ENCODE assay signal across 21 cellular contexts in the genomic region with DNA sequence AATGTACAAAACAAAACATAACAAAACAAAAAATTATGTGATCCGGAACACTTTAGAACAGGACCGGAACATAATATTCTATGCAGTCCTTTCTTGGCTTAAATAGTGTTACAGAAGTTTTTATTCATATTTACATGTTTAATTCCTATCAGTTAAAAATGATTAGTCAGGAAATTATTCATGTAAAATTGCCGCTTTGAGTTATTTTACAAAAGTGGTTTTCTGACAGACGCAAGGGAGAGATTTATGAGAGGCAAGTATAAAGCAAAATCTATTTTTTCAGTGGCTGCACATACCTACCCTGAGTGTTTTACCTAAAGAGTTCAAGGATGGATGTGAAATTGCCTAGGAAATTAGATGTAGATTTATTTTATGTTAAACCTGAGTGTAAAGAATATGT.
DNase-seq lines count a peak whose midpoint lies in the region; ATAC-seq, FAIRE-seq and TF ChIP-seq lines count a peak whose summit lies in the region.
"Had no signal": no experiment of that assay in that cellular context is flagged by ENCODE, and none has a peak within 500 bp of the region (broad histone marks: within the 10 kb centered on the region; RNA-seq: fewer than 3 reads in every experiment).

No MANE protein-coding gene starts in this region.

- H3F3A ChIP-seq in neural progenitor cell (ENCODE audit: low read depth), result no peaks in the 10 kb centered on the region

- TF ChIP-seq CTCF in A549 (IDR thresholded peaks at IDR 0.05), result no peak
- TF ChIP-seq CTCF in astrocyte (IDR thresholded peaks at IDR 0.05; ENCODE audit: insufficient read depth, low read depth, low read length), result no peak
- TF ChIP-seq CTCF in neural progenitor cell (IDR thresholded peaks at IDR 0.05), result no peak
- no peak for TF ChIP-seq CTCF in glutamatergic neuron (IDR thresholded peaks at IDR 0.05; ENCODE audit: partially characterized antibody, unreplicated experiment)

- ATAC-seq in A549, result no peak
- ATAC-seq: CD8-positive, alpha-beta T cell had no signal

- H3K27me3 Mint-ChIP-seq in astrocyte (ENCODE audit: low read depth, unreplicated experiment) (no peaks in the 10 kb centered on the region), neural progenitor cell (ENCODE audit: insufficient read depth, low read depth) (no peaks in the 10 kb centered on the region), glutamatergic neuron (ENCODE audit: unreplicated experiment) (peaks cover 2% of the 10 kb centered on the region)
- H3K27me3 Mint-ChIP-seq: B cell; CD4-positive, alpha-beta T cell had no signal

- WGBS in A549 (ENCODE audit: missing lambda C conversion rate), result 54% methylated on average over 4 of the region's 4 CpGs

- DNase-seq in A549 (ENCODE audit: low read depth in 1 of 2, low spot score in 1 of 2), result no peak
- no peak for DNase-seq in HEK293T (ENCODE audit: extremely low spot score)
- no peak for DNase-seq in astrocyte (ENCODE audit: low read depth)
- no peak for DNase-seq in T1000 (lab: John Stamatoyannopoulos, UW)
- DNase-seq in neural progenitor cell (ENCODE audit: low spot score), result no peak
- DNase-seq in glutamatergic neuron, result no peak
- DNase-seq: 8988T; AML-193; Caco-2; Calu3; CD4-positive, alpha-beta T cell; CD8-positive, alpha-beta T cell; DMS79 treated with DMSO at 0.1 percent for 48 hours; GF-D8 had no signal

- H3K27me3 ChIP-seq in astrocyte (ENCODE audit: insufficient read depth, low read length), result no peaks in the 10 kb centered on the region
- H3K27me3 ChIP-seq in neural progenitor cell, result no peaks in the 10 kb centered on the region
- H3K27me3 ChIP-seq: BLaER1 treated with 17β-estradiol and CSF1 and Interleukin-3, amounts not matched to agents 10 nM and 100 nM had no signal

- no peak for FAIRE-seq in A549 (lab: Jason Lieb, UNC)
- peak; percentile 23 for FAIRE-seq in astrocyte (lab: Jason Lieb, UNC)
- FAIRE-seq: A204.1, D721Med, GM12891, GM19239 had no signal

- H3K36me3 ChIP-seq in astrocyte (ENCODE audit: insufficient read depth, low read length) (no peaks in the 10 kb centered on the region), neural progenitor cell (no peaks in the 10 kb centered on the region)
- H3K36me3 ChIP-seq: BLaER1 treated with 17β-estradiol and CSF1 and Interleukin-3, amounts not matched to agents 10 nM and 100 nM had no signal

- H3K79me2 ChIP-seq in astrocyte (ENCODE audit: insufficient read depth, low read length) (no peaks in the 10 kb centered on the region), neural progenitor cell (ENCODE audit: low read depth) (no peaks in the 10 kb centered on the region)

- H3K27ac Mint-ChIP-seq in astrocyte (ENCODE audit: unreplicated experiment) (no peak overlapping the region), neural progenitor cell (no peak overlapping the region), glutamatergic neuron (ENCODE audit: unreplicated experiment) (no peak overlapping the region)
- H3K27ac Mint-ChIP-seq: B cell; CD4-positive, alpha-beta T cell; CD8-positive, alpha-beta T cell had no signal

- H3K4me3 Mint-ChIP-seq in astrocyte (ENCODE audit: unreplicated experiment), result no peak overlapping the region
- no peak overlapping the region for H3K4me3 Mint-ChIP-seq in neural progenitor cell
- no peak overlapping the region for H3K4me3 Mint-ChIP-seq in glutamatergic neuron (ENCODE audit: unreplicated experiment)
- H3K4me3 Mint-ChIP-seq: B cell; CD4-positive, alpha-beta T cell; CD8-positive, alpha-beta T cell had no signal

- no peak overlapping the region for H2AFZ ChIP-seq in astrocyte (ENCODE audit: low read depth, low read length)
- no peak overlapping the region for H2AFZ ChIP-seq in neural progenitor cell (replicated peaks)

- H3K9me3 Mint-ChIP-seq in astrocyte (ENCODE audit: unreplicated experiment) (no peaks in the 10 kb centered on the region), neural progenitor cell (no peaks in the 10 kb centered on the region), glutamatergic neuron (ENCODE audit: unreplicated experiment) (no peaks in the 10 kb centered on the region)
- H3K9me3 Mint-ChIP-seq: CD4-positive, alpha-beta T cell; CD8-positive, alpha-beta T cell had no signal

- no peak overlapping the region for H3K9ac ChIP-seq in astrocyte (ENCODE audit: low read length)
- H3K9ac ChIP-seq in neural progenitor cell, result no peak overlapping the region
- H3K9ac ChIP-seq: BLaER1 treated with 17β-estradiol and CSF1 and Interleukin-3, amounts not matched to agents 10 nM and 100 nM had no signal

- H3K4me2 ChIP-seq in A549 (no peak overlapping the region), astrocyte (ENCODE audit: low read length) (no peak overlapping the region), neural progenitor cell (no peak overlapping the region)
- H3K4me2 ChIP-seq: BLaER1 treated with 17β-estradiol and CSF1 and Interleukin-3, amounts not matched to agents 10 nM and 100 nM had no signal

- POLR2A ChIA-PET in A549 (lab: Yijun Ruan, JAX) (no interaction called here), HEK293T (lab: Yijun Ruan, JAX) (no interaction called here)

- H3K4me1 Mint-ChIP-seq in astrocyte (ENCODE audit: low read depth, unreplicated experiment), result no peaks in the 10 kb centered on the region
- H3K4me1 Mint-ChIP-seq in neural progenitor cell, result no peaks in the 10 kb centered on the region
- peaks cover 7% of the 10 kb centered on the region for H3K4me1 Mint-ChIP-seq in glutamatergic neuron (ENCODE audit: low read depth, unreplicated experiment)
- H3K4me1 Mint-ChIP-seq: B cell had no signal

- no peak for TF ChIP-seq EP300 in A549 (IDR thresholded peaks at IDR 0.05)

- H3K4me1 ChIP-seq in A549, result no peaks in the 10 kb centered on the region
- no peaks in the 10 kb centered on the region for H3K4me1 ChIP-seq in astrocyte (ENCODE audit: insufficient read depth, low read length)
- H3K4me1 ChIP-seq in neural progenitor cell, result no peaks in the 10 kb centered on the region
- H3K4me1 ChIP-seq: BLaER1 treated with 17β-estradiol and CSF1 and Interleukin-3, amounts not matched to agents 10 nM and 100 nM; Caco-2 had no signal

- no peaks in the 10 kb centered on the region for H4K20me1 ChIP-seq in astrocyte (ENCODE audit: insufficient read depth, low read length)
- no peaks in the 10 kb centered on the region for H4K20me1 ChIP-seq in neural progenitor cell (ENCODE audit: low read depth)
- H4K20me1 ChIP-seq: BLaER1 treated with 17β-estradiol and CSF1 and Interleukin-3, amounts not matched to agents 10 nM and 100 nM had no signal

- TF ChIP-seq POLR2A in A549 (IDR thresholded peaks at IDR 0.05; ENCODE audit: low read length), result no peak

- H3K4me3 ChIP-seq in A549, result no peak overlapping the region
- H3K4me3 ChIP-seq in astrocyte (ENCODE audit: insufficient read depth, low read depth, low read length), result no peak overlapping the region
- no peak overlapping the region for H3K4me3 ChIP-seq in neural progenitor cell
- H3K4me3 ChIP-seq: BLaER1 treated with 17β-estradiol and CSF1 and Interleukin-3, amounts not matched to agents 10 nM and 100 nM had no signal

- H3K36me3 Mint-ChIP-seq in astrocyte (ENCODE audit: low read depth, unreplicated experiment) (no peaks in the 10 kb centered on the region), neural progenitor cell (no peaks in the 10 kb centered on the region), glutamatergic neuron (ENCODE audit: unreplicated experiment) (no peaks in the 10 kb centered on the region)
- H3K36me3 Mint-ChIP-seq: CD8-positive, alpha-beta T cell had no signal

- H3K27ac ChIP-seq in A549 (no peak overlapping the region), astrocyte (ENCODE audit: low read depth, low read length) (no peak overlapping the region), neural progenitor cell (no peak overlapping the region)
- H3K27ac ChIP-seq: BLaER1 treated with 17β-estradiol and CSF1 and Interleukin-3, amounts not matched to agents 10 nM and 100 nM; C4-2B had no signal

- CTCF ChIA-PET in A549 (lab: Yijun Ruan, JAX) (no interaction called here), HEK293T (lab: Yijun Ruan, JAX) (no interaction called here)

- no peaks in the 10 kb centered on the region for H3K9me3 ChIP-seq in A549
- no peaks in the 10 kb centered on the region for H3K9me3 ChIP-seq in astrocyte (ENCODE audit: insufficient read depth, low read depth, low read length)
- H3K9me3 ChIP-seq in neural progenitor cell (ENCODE audit: low read depth), result no peaks in the 10 kb centered on the region
- H3K9me3 ChIP-seq: BLaER1 treated with 17β-estradiol and CSF1 and Interleukin-3, amounts not matched to agents 10 nM and 100 nM; Caco-2 had no signal

- TF ChIP-seq RAD21 in A549 (conservative IDR thresholded peaks at IDR 0.05 in 1 of 2, IDR thresholded peaks at IDR 0.05 in 1 of 2), result no peak

TF ChIP-seq in A549, 52 proteins besides CTCF, POLR2A, EP300 and RAD21 (continues in another document):
- TF ChIP-seq RARB (CRISPR knock-in tag; IDR thresholded peaks at IDR 0.05) (no peak), RNF2 (IDR thresholded peaks at IDR 0.05; ENCODE audit: borderline replicate concordance, low read depth) (0 out of 2 replicates have a peak, but pooled peaks have one; percentile 71), SMC3 (IDR thresholded peaks at IDR 0.05) (no peak), ESRRA (IDR thresholded peaks at IDR 0.05; ENCODE audit: borderline replicate concordance, low read length) (no peak)
- TF ChIP-seq, protein P1, sequence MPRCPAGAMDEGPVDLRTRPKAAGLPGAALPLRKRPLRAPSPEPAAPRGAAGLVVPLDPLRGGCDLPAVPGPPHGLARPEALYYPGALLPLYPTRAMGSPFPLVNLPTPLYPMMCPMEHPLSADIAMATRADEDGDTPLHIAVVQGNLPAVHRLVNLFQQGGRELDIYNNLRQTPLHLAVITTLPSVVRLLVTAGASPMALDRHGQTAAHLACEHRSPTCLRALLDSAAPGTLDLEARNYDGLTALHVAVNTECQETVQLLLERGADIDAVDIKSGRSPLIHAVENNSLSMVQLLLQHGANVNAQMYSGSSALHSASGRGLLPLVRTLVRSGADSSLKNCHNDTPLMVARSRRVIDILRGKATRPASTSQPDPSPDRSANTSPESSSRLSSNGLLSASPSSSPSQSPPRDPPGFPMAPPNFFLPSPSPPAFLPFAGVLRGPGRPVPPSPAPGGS (IDR thresholded peaks at IDR 0.05), result no peak

TF ChIP-seq in HEK293T, 16 proteins besides CTCF, POLR2A, EP300 and RAD21:
- TF ChIP-seq L3MBTL2 (conservative IDR thresholded peaks at IDR 0.05), result no peak
- TF ChIP-seq, protein P2, sequence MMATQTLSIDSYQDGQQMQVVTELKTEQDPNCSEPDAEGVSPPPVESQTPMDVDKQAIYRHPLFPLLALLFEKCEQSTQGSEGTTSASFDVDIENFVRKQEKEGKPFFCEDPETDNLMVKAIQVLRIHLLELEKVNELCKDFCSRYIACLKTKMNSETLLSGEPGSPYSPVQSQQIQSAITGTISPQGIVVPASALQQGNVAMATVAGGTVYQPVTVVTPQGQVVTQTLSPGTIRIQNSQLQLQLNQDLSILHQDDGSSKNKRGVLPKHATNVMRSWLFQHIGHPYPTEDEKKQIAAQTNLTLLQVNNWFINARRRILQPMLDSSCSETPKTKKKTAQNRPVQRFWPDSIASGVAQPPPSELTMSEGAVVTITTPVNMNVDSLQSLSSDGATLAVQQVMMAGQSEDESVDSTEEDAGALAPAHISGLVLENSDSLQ (IDR thresholded peaks at IDR 0.05), result peak; percentile 33; the same call in 1 of the 2 replicates
